8 cellular contexts compared by ENCODE assay signal in the genomic region with DNA sequence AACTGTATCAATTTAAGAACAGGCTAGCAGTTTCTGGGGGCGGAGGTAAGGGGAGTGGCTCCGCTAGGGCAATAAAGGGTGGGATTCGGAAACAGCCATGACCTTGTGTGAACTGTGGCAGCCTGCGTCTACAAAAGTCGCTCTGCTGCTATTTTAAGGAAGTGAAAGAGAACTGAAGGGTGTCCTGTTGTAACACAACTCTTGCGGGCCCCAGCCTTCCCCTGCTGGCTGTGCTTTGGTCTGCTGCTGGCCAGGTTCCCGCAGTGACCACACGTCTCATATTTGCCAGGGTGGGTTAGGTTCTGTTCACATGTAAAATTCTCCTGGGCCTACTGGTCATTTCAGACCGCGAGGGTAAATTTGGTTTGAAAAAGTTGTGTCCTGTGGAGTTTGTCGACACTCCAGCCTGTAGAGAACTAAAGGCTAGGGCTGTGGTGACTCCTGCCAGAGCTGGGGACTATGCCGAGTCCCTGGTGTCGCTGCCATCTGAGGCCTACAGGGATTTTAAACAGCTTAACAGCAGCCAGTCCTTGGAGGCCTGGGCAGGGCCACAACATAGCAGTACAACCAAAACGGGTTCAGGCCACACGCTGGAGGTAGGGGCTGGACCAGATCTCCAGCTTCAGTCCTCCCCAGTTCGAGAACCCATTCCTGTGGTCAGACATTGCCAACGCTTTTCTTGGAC. TPM values are rescaled to one million over a fixed set of nuclear protein-coding genes. Genes with fewer than 3 reads are reported as not detected.
DNase-seq lines count a peak whose midpoint lies in the region; ATAC-seq and TF ChIP-seq lines count a peak whose summit lies in the region.

No MANE protein-coding gene starts in this region.

- H3K27me3 ChIP-seq in KMS-11 (ENCODE audit: insufficient read depth, low read depth), result no peaks in the 10 kb centered on the region
- no peaks in the 10 kb centered on the region for H3K27me3 ChIP-seq in hepatocyte

- TF ChIP-seq CTCF in GM12873 (IDR thresholded peaks at IDR 0.05; ENCODE audit: insufficient read depth, low read depth, low read length, missing control alignments) (peak; percentile 45), KMS-11 (conservative IDR thresholded peaks at IDR 0.05; ENCODE audit: low read depth, low read length) (no peak), hepatocyte (IDR thresholded peaks at IDR 0.05; ENCODE audit: poor library complexity) (no peak)

- H3K36me3 ChIP-seq in KMS-11 (ENCODE audit: insufficient read depth), result no peaks in the 10 kb centered on the region
- H3K36me3 ChIP-seq in hepatocyte (replicated peaks; ENCODE audit: insufficient read depth, low read depth), result no peaks in the 10 kb centered on the region

- peaks cover 32% of the 10 kb centered on the region for H3K4me1 ChIP-seq in KMS-11 (ENCODE audit: low read depth, poor library complexity, severe bottlenecking)
- peaks cover 36% of the 10 kb centered on the region for H3K4me1 ChIP-seq in hepatocyte (ENCODE audit: insufficient read depth)

- H3K27ac ChIP-seq in KMS-11 (peak overlapping the region; percentile 93), hepatocyte (peak overlapping the region; percentile 87)

- ATAC-seq in GM21529 (IDR thresholded peaks at IDR 0.05; ENCODE audit: unreplicated experiment) (peak; percentile 63), sciatic nerve (peak; percentile 78)

- H3K79me2 ChIP-seq in KMS-11 (ENCODE audit: insufficient read depth, low read depth), result no peaks in the 10 kb centered on the region; the same call in 1 of the 2 replicates
- H3K79me2 ChIP-seq in hepatocyte, result peaks cover 34% of the 10 kb centered on the region

- 48% methylated on average over 17 of the region's 17 CpGs for WGBS in hepatocyte (ENCODE audit: low lambda C conversion rate, missing lambda C conversion rate)

- H3K4me3 ChIP-seq in KMS-11 (IDR thresholded peaks at IDR 0.05; ENCODE audit: insufficient read depth, low read depth, low read length) (no peak overlapping the region), hepatocyte (peak overlapping the region; percentile 47)

- H3K9ac ChIP-seq in KMS-11, result peak overlapping the region; percentile 81

- H2AFZ ChIP-seq in KMS-11 (ENCODE audit: low read depth) (peak overlapping the region; percentile 94), hepatocyte (peak overlapping the region; percentile 44)

- DNase-seq in amniotic epithelial cell (ENCODE audit: low read depth) (peak; percentile 2), hepatocyte (ENCODE audit: low spot score) (peak; percentile 41), sciatic nerve (ENCODE audit: low spot score) (peak; percentile 80), NCI-H1417 treated with DMSO at 0.1 percent for 48 hours (lab: John Stamatoyannopoulos, UW) (no peak), NCI-H1930 (lab: John Stamatoyannopoulos, UW) (no peak)

- intact Hi-C loops in sciatic nerve (cut with DNase I), result no loop called here

- H4K20me1 ChIP-seq in KMS-11 (ENCODE audit: insufficient read depth) (no peaks in the 10 kb centered on the region), hepatocyte (ENCODE audit: insufficient read depth, poor library complexity, severe bottlenecking) (no peaks in the 10 kb centered on the region)

- H3K4me2 ChIP-seq in KMS-11, result peak overlapping the region; percentile 94
- peak overlapping the region; percentile 88 for H3K4me2 ChIP-seq in hepatocyte

- no peaks in the 10 kb centered on the region for H3K9me3 ChIP-seq in hepatocyte (ENCODE audit: low read depth)

- no peaks in the 10 kb centered on the region for H3K9me2 ChIP-seq in hepatocyte (replicated peaks; ENCODE audit: insufficient read depth)

RNA-seq across cellular contexts. Expression of a gene that starts 1.1 kb away (rescaled TPM):
- total RNA-seq in hepatocyte (55.8 and 58.6 TPM in 2 replicates), sciatic nerve (52.3 TPM)
- polyA plus RNA-seq in hepatocyte, result 33.9 and 43.6 TPM in 2 replicates

RNA-seq across cellular contexts. Expression of a gene that starts 27.4 kb away (rescaled TPM):
- 9.3 and 11.4 TPM in 2 replicates for total RNA-seq in hepatocyte
- 8.2 and 10.9 TPM in 2 replicates for polyA plus RNA-seq in hepatocyte
- 27.2 TPM for total RNA-seq in sciatic nerve

Comparison
In these comparisons a context has a peak if more than half of its experiments do, and no peak if none do; other contexts are left out.
1. DNase-seq: peak in amniotic epithelial cell (single experiment), hepatocyte (single experiment) and sciatic nerve (single experiment); none in NCI-H1417 treated with DMSO at 0.1 percent for 48 hours (single experiment) and NCI-H1930 (0 of 2).